Comparison of ENCODE assay signal across 25 cellular contexts in genomic region chr7:155551785-155552611, GRCh38. TPM values are rescaled to one million over a fixed set of nuclear protein-coding genes. Genes with fewer than 3 reads are reported as not detected.
"Had no signal": no experiment of that assay in that cellular context is flagged by ENCODE, and none has a peak within 500 bp of the region (broad histone marks: within the 10 kb centered on the region; RNA-seq: fewer than 3 reads in every experiment).

No MANE protein-coding gene starts in this region.

- H3K27ac ChIP-seq: SJSA1 had no signal

- DNase-seq: activated B cell treated with CpG ODN at 0.5 μM for 24 hours; activated CD4-positive, alpha-beta T cell treated with anti-CD3 and anti-CD28 coated beads for 1 hour; activated CD4-positive, alpha-beta T cell treated with anti-CD3 and anti-CD28 coated beads, Interleukin-2, amount 10 ng/mL, durations not matched to agents 24 days and 14 days; activated CD4-positive, alpha-beta T cell treated with anti-CD3 and anti-CD28 coated beads, Interleukin-2, amount 50 U/mL, for 48 hours; activated CD8-positive, alpha-beta memory T cell treated with anti-CD3 and anti-CD28 coated beads, Interleukin-2, amount 10 ng/mL, durations not matched to agents 7 days and 5 days; activated effector memory CD4-positive, alpha-beta T cell treated with Interleukin-2 at 50 U/mL for 16 hours; activated naive CD4-positive, alpha-beta T cell; activated T-cell treated with anti-CD3 and anti-CD28 coated beads, Interleukin-2, amount 50 U/mL, for 24 hours; central memory CD4-positive, alpha-beta T cell; MM.1S; NCI-H1092 treated with DMSO at 0.1 percent for 48 hours; NCI-H1417 treated with DMSO at 0.1 percent for 48 hours; NCI-H1694; NCI-H2029 treated with DMSO at 0.1 percent for 48 hours; NCI-H510A treated with DMSO at 0.1 percent for 48 hours; NCI-H69; NK-92 treated with Interleukin-12 subunit alpha and Interleukin-12 subunit beta, amount 100 ng/mL, for 24 hours; SHP77; SW 1271 had no signal

- FAIRE-seq: bronchial epithelial cell, RCC 7860 had no signal

- ATAC-seq: activated CD8-positive, alpha-beta memory T cell treated with anti-CD3 and anti-CD28 coated beads, Interleukin-2, amount 10 ng/mL, durations not matched to agents 7 days and 5 days; SK-N-SH treated with all-trans-retinoic acid at 6 μM for 48 hours had no signal

- H3K4me1 ChIP-seq: SJSA1 had no signal

- H3K9me3 ChIP-seq: SJSA1 had no signal

- H3K36me3 ChIP-seq: SJSA1 had no signal

- H3K4me3 ChIP-seq: SJSA1 had no signal

RNA-seq across cellular contexts. Expression of gene CNPY1, which starts 5.6 kb away (rescaled TPM):
- total RNA-seq: activated B cell treated with CpG ODN at 0.5 μM for 24 hours; activated CD4-positive, alpha-beta T cell treated with anti-CD3 and anti-CD28 coated beads, Interleukin-2, amount 10 ng/mL, durations not matched to agents 24 days and 14 days; activated CD8-positive, alpha-beta memory T cell treated with anti-CD3 and anti-CD28 coated beads, Interleukin-2, amount 10 ng/mL, durations not matched to agents 7 days and 5 days; activated T-helper 1 cell treated with anti-CD3 and anti-CD28 coated beads, Interleukin-12 subunit alpha, Interleukin-12 subunit beta, Interleukin-2, Interleukin-4 antibody, amounts not matched to agents 30 ng/mL and 10 ng/mL and 1 ng/mL, durations not matched to agents 14 hours and 24 hours and 36 hours; aorta; bronchial epithelial cell; SJSA1 had no signal
- polyA plus RNA-seq: aorta had no signal
